ENCODE assay signal across 1 cellular context in genomic region chr11:71934213-71934612, GRCh38.
TF ChIP-seq lines count a peak whose summit lies in the region.

No MANE protein-coding gene starts in this region.

TF ChIP-seq in endothelial cell of umbilical vein, 7 proteins besides CTCF, POLR2A, EP300 and RAD21 (continued from another document):
- TF ChIP-seq, protein P1, sequence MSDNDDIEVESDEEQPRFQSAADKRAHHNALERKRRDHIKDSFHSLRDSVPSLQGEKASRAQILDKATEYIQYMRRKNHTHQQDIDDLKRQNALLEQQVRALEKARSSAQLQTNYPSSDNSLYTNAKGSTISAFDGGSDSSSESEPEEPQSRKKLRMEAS (IDR thresholded peaks at IDR 0.05; ENCODE audit: insufficient read depth, insufficient read length) = no peak
